In the genomic region with DNA sequence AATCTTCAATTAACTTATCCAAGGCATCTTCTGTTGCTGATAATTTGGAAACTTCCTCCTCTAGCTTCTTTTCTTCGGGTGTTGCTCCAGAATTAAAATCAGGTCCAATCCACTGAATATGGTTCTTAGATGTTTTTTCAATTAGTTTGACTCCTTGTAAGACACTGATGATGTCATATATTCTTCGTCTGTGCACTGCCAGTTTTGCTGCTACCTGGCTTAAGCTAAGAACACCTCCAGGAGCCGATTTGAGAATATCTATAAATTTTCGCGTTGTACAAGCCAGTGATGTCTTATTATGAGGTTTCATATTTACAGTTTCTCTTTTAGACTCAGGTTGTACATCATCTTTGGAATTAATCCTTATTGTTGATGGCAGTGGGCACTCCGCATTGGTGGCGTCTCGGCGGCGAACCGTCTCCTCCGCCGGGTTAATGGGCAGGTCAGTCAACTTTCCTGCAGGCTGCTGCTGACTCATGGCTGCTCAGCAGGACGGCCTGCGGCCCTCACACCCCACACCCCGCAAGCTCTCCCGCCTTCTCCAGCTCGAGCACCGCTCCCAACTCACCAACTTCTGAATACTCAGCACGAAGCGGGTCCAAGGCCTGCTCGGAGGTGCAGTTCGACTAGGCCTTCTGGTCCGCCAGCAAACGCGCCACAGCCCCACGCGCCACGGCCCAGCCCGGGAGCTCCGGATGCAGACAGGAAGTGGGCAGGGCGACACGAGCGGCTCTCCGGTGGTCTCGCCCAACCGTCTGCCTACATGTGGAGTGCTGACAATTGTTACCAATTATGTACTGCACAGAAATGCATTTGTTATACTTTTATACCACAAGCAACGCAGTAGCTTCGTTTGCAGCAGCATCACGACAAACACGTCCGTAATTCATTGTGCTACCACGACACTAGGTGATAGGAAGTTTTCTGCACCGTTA, we compare ENCODE assay signal across 17 cellular contexts.
"Had no signal": no experiment of that assay in that cellular context is flagged by ENCODE, and none has a peak within 500 bp of the region (broad histone marks: within the 10 kb centered on the region; RNA-seq: fewer than 3 reads in every experiment).

No MANE protein-coding gene starts in this region.

- H3K27me3 Mint-ChIP-seq: activated naive CD4-positive, alpha-beta T cell treated with anti-CD3 and anti-CD28 coated beads, Interleukin-2, amount 10 ng/mL, durations not matched to agents 7 days and 5 days; type B pancreatic cell had no signal

- H3K36me3 Mint-ChIP-seq: activated naive CD4-positive, alpha-beta T cell treated with anti-CD3 and anti-CD28 coated beads, Interleukin-2, amount 10 ng/mL, durations not matched to agents 7 days and 5 days; type B pancreatic cell had no signal

- H3K36me3 ChIP-seq: cardiac muscle cell, gastroesophageal sphincter, heart right ventricle, right atrium auricular region had no signal

- H3K4me3 ChIP-seq: cardiac muscle cell, dorsolateral prefrontal cortex, gastroesophageal sphincter, heart right ventricle, right atrium auricular region had no signal

- H3K9me3 Mint-ChIP-seq: activated naive CD4-positive, alpha-beta T cell treated with anti-CD3 and anti-CD28 coated beads, Interleukin-2, amount 10 ng/mL, durations not matched to agents 7 days and 5 days; activated T-helper 2 cell treated with anti-CD3 and anti-CD28 coated beads, Interferon-gamma antibody, Interleukin-2, Interleukin-4, amounts not matched to agents 10 μg/mL and 5 μg/mL and 100 μg/mL, durations not matched to agents 14 hours and 24 hours and 36 hours; T-helper 1 cell treated with Interleukin-12 subunit alpha and Interleukin-12 subunit beta and Interleukin-4 antibody, amounts not matched to agents 30 μg/mL and 1 μg/mL, for 36 hours; type B pancreatic cell had no signal

- H3K9me3 ChIP-seq: gastroesophageal sphincter, heart right ventricle, right atrium auricular region had no signal

- H3K4me3 Mint-ChIP-seq: activated naive CD4-positive, alpha-beta T cell treated with anti-CD3 and anti-CD28 coated beads, Interleukin-2, amount 10 ng/mL, durations not matched to agents 7 days and 5 days; nephron; T-helper 1 cell treated with Interleukin-12 subunit alpha and Interleukin-12 subunit beta and Interleukin-4 antibody, amounts not matched to agents 30 μg/mL and 1 μg/mL, for 36 hours; type B pancreatic cell had no signal

- ATAC-seq: gastroesophageal sphincter, heart right ventricle had no signal

- FAIRE-seq: endometrium, small intestine had no signal

- H3K27me3 ChIP-seq: cardiac muscle cell, gastroesophageal sphincter, right atrium auricular region had no signal

- H3K27ac ChIP-seq: cardiac muscle cell, dorsolateral prefrontal cortex, gastroesophageal sphincter, heart right ventricle, right atrium auricular region had no signal

- H3K4me1 ChIP-seq: gastroesophageal sphincter, heart right ventricle, right atrium auricular region had no signal

- H3K4me1 Mint-ChIP-seq: activated naive CD4-positive, alpha-beta T cell treated with anti-CD3 and anti-CD28 coated beads, Interleukin-2, amount 10 ng/mL, durations not matched to agents 7 days and 5 days; nephron had no signal

- H3K27ac Mint-ChIP-seq: activated naive CD4-positive, alpha-beta T cell treated with anti-CD3 and anti-CD28 coated beads, Interleukin-2, amount 10 ng/mL, durations not matched to agents 7 days and 5 days; activated T-helper 2 cell treated with anti-CD3 and anti-CD28 coated beads, Interferon-gamma antibody, Interleukin-2, Interleukin-4, amounts not matched to agents 10 μg/mL and 5 μg/mL and 100 μg/mL, durations not matched to agents 14 hours and 24 hours and 36 hours; nephron; T-helper 1 cell treated with Interleukin-12 subunit alpha and Interleukin-12 subunit beta and Interleukin-4 antibody, amounts not matched to agents 30 μg/mL and 1 μg/mL, for 36 hours; type B pancreatic cell had no signal

- DNase-seq: activated CD4-positive, alpha-beta T cell treated with anti-CD3 and anti-CD28 coated beads, Interleukin-2, amount 50 U/mL, for 1 hour; activated naive CD4-positive, alpha-beta T cell treated with anti-CD3 and anti-CD28 coated beads, Interleukin-2, amount 10 ng/mL, durations not matched to agents 7 days and 5 days; dorsolateral prefrontal cortex; heart right ventricle; mesenchymal stem cell; nucleus accumbens; small intestine; stimulated activated CD4-positive, alpha-beta T cell treated with anti-CD3 and anti-CD28 coated beads, Interleukin-4, amount 100 ng/mL, for 24 hours; stimulated activated naive CD4-positive, alpha-beta T cell treated with Interleukin-2 at 50 U/mL for 16 hours had no signal
